ENCODE assay signal across 12 cellular contexts in genomic region chr10:117936136-117936535, GRCh38.
DNase-seq lines count a peak whose midpoint lies in the region; TF ChIP-seq lines count a peak whose summit lies in the region.
"Had no signal": no experiment of that assay in that cellular context is flagged by ENCODE, and none has a peak within 500 bp of the region (broad histone marks: within the 10 kb centered on the region; RNA-seq: fewer than 3 reads in every experiment).

No MANE protein-coding gene starts in this region.

- intact Hi-C loops in testis (cut with DNase I; ENCODE audit: low total_unique reads) = no loop called here

- no peak for TF ChIP-seq POLR2A in testis (IDR thresholded peaks at IDR 0.05)

- no peaks in the 10 kb centered on the region for H3K36me3 ChIP-seq in testis (ENCODE audit: low read depth, missing control alignments)

- H3K27ac ChIP-seq in testis = no peak overlapping the region

- H3K4me3 ChIP-seq in fibroblast of mammary gland (ENCODE audit: control insufficient read depth, low read depth, low read length) (no peak overlapping the region), testis (no peak overlapping the region)

- no peaks in the 10 kb centered on the region for H3K9me3 ChIP-seq in testis
- H3K9me3 ChIP-seq: SK-N-SH had no signal

- no peaks in the 10 kb centered on the region for H3K27me3 ChIP-seq in testis

- H3K4me1 ChIP-seq in testis = no peaks in the 10 kb centered on the region

- 78 to 80% methylated on average over 9 of the region's 9 CpGs for WGBS in testis, 2 donors

- peak; percentile 27 for DNase-seq in Ammon's horn (ENCODE audit: low spot score)
- peak; percentile 16 for DNase-seq in M059J (ENCODE audit: low read depth)
- peak; percentile 77 for DNase-seq in fibroblast of mammary gland (ENCODE audit: low read depth)
- peak; percentile 80 for DNase-seq in myocyte (ENCODE audit: low read depth)
- DNase-seq in KBM-7 = no peak
- DNase-seq in activated CD4-positive, CD25-positive, alpha-beta regulatory T cell treated with anti-CD3 and anti-CD28 coated beads, Interleukin-2, amount 50 U/mL, for 72 hours = no peak
- no peak for DNase-seq in testis
- DNase-seq in middle frontal gyrus (ENCODE audit: extremely low spot score, low spot score) = no peak
- DNase-seq: CD4-positive, alpha-beta memory T cell; foreskin melanocyte; NCI-H345; SK-N-SH had no signal

- no peak for TF ChIP-seq CTCF in fibroblast of mammary gland (conservative IDR thresholded peaks at IDR 0.05; ENCODE audit: control insufficient read depth, insufficient read depth, low read depth, low read length)
- TF ChIP-seq CTCF in testis (IDR thresholded peaks at IDR 0.05) = no peak

- in situ Hi-C loops in KBM-7 (cut with MboI; ENCODE audit: low pct_unique_long_range_greater_than_20kb, low sequenced_read_pairs) = no loop called here

Comparison
In these comparisons a context has a peak if more than half of its experiments do, and no peak if none do; other contexts are left out.
1. DNase-seq: peak in Ammon's horn (single experiment), M059J (single experiment), fibroblast of mammary gland (single experiment) and myocyte (single experiment); none in KBM-7 (single experiment), activated CD4-positive, CD25-positive, alpha-beta regulatory T cell treated with anti-CD3 and anti-CD28 coated beads, Interleukin-2, amount 50 U/mL, for 72 hours (single experiment), testis (single experiment) and middle frontal gyrus (single experiment).